ENCODE assay signal across 8 cellular contexts in the genomic region with DNA sequence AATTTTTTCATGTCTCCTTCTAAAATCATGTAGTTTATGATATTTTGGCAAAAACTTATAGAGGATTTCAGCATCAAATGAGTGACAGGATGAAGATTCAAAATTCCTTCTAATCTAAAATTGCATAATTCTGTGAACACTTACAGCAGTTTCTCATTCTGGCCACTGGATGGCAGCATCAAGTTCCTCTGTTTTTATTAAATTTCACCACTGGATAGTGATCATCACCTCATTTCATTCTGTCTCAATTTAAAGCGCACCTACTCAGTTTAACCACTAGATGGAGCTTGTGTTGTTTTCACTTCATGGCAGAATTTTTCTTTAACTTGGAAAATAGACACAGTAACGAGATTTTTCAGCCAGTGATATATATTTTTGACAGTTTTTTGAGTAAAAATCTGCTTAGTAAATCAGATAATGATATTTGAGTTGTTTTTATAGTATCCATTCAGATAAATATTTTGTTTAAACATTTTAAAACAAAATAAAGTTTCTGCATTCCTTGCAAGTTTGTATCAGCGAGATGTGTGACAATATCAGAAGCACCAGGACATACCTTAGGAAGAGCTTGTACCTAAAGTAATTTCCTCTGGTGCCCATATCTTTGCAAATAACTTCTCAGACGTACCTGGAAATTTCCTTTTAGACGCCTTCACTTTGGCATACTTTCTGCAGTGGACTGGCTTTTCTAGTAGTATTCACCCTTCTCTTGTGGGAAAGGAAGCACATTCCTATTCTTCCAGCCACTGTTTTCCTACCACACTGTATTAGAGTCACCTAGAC.
DNase-seq lines count a peak whose midpoint lies in the region; ATAC-seq lines count a peak whose summit lies in the region.

No MANE protein-coding gene starts in this region.

- peaks cover 18% of the 10 kb centered on the region for H3K36me3 Mint-ChIP-seq in memory B cell

- no peaks in the 10 kb centered on the region for H3K27me3 Mint-ChIP-seq in memory B cell

- H3K4me1 Mint-ChIP-seq in memory B cell, result peaks cover 7% of the 10 kb centered on the region

- H3K27ac Mint-ChIP-seq in memory B cell, result no peak overlapping the region

- ATAC-seq in GM19438 (IDR thresholded peaks at IDR 0.05; ENCODE audit: low read depth, unreplicated experiment) (peak; percentile 89), HG03442 (IDR thresholded peaks at IDR 0.05; ENCODE audit: unreplicated experiment) (peak; percentile 91), memory B cell (ENCODE audit: low read depth) (peak; percentile 65)

- H3K4me3 Mint-ChIP-seq in memory B cell, result no peak overlapping the region

- DNase-seq in COR-L47 (lab: John Stamatoyannopoulos, UW) (peak; percentile 65), NCI-H460 (ENCODE audit: extremely low read depth, low read depth) (peak; percentile 89), dermis blood vessel endothelial cell (peak; percentile 83), memory B cell (ENCODE audit: low spot score in 2 of 2) (peak; percentile 38 to 70)
- DNase-seq in activated CD4-positive, CD25-positive, alpha-beta regulatory T cell (lab: John Stamatoyannopoulos, UW), result peak; percentile 1 to 27 (median 10)
- peak; percentile 9 to 22 for DNase-seq in stimulated activated CD8-positive, alpha-beta memory T cell treated with anti-CD3 and anti-CD28 coated beads, Interleukin-7, amount 100 ng/mL, for 48 hours (ENCODE audit: extremely low read depth in 1 of 2, low read depth in 1 of 2)

- peaks cover 1% of the 10 kb centered on the region for H3K9me3 Mint-ChIP-seq in memory B cell

Comparison
In these comparisons a context has a peak if more than half of its experiments do, and no peak if none do; other contexts are left out.
1. Peak in every context shown above with its lines: DNase-seq and ATAC-seq.
2. DNase-seq: peak in every context shown above with its lines; median percentile 89 in NCI-H460; 83 in dermis blood vessel endothelial cell; 65 in COR-L47; 54 in memory B cell; 16 in stimulated activated CD8-positive, alpha-beta memory T cell treated with anti-CD3 and anti-CD28 coated beads, Interleukin-7, amount 100 ng/mL, for 48 hours; 10 in activated CD4-positive, CD25-positive, alpha-beta regulatory T cell.